Comparison of ENCODE assay signal across 26 cellular contexts in genomic region chr1:44411861-44412260, GRCh38. TPM values are rescaled to one million over a fixed set of nuclear protein-coding genes. Genes with fewer than 3 reads are reported as not detected.
DNase-seq lines count a peak whose midpoint lies in the region; FAIRE-seq and TF ChIP-seq lines count a peak whose summit lies in the region.
"Had no signal": no experiment of that assay in that cellular context is flagged by ENCODE, and none has a peak within 500 bp of the region (broad histone marks: within the 10 kb centered on the region; RNA-seq: fewer than 3 reads in every experiment).

No MANE protein-coding gene starts in this region.

- no peak for TF ChIP-seq CTCF in endothelial cell (IDR thresholded peaks at IDR 0.05; ENCODE audit: unreplicated experiment)

- peak overlapping the region; percentile 53 for H3K27ac ChIP-seq in temporal lobe (ENCODE audit: low read depth, low read length)
- H3K27ac ChIP-seq in CD4-positive, alpha-beta memory T cell (ENCODE audit: low read depth, low read length): no peak overlapping the region
- H3K27ac ChIP-seq: BLaER1, SK-N-MC had no signal

- POLR2A ChIA-PET in CD4-positive, alpha-beta memory T cell (lab: Charles Lee; ENCODE audit: partially characterized antibody): no interaction called here

- H3K4me1 ChIP-seq in CD4-positive, alpha-beta memory T cell (ENCODE audit: insufficient read depth, low read length): peaks cover 26% of the 10 kb centered on the region
- H3K4me1 ChIP-seq: BLaER1 had no signal

- no peaks in the 10 kb centered on the region for H3K9me3 Mint-ChIP-seq in endothelial cell (ENCODE audit: unreplicated experiment)
- peaks cover 0 to 14% (median 0%) of the 10 kb centered on the region in 8 donors for H3K9me3 Mint-ChIP-seq in CD4-positive, alpha-beta memory T cell
- H3K9me3 Mint-ChIP-seq: GM23338 had no signal

- H3K27me3 Mint-ChIP-seq in endothelial cell (ENCODE audit: unreplicated experiment): peaks cover 7% of the 10 kb centered on the region
- peaks cover 21 to 47% of the 10 kb centered on the region in 2 donors for H3K27me3 Mint-ChIP-seq in CD4-positive, alpha-beta memory T cell

- intact Hi-C loops in CD4-positive, alpha-beta memory T cell (cut with micrococcal nuclease): no loop called here

- CTCF ChIA-PET in CD4-positive, alpha-beta memory T cell (lab: Charles Lee; ENCODE audit: partially characterized antibody): no interaction called here

- no peak overlapping the region for H3K4me3 ChIP-seq in CD4-positive, alpha-beta memory T cell (ENCODE audit: low read length in 2 of 2)
- H3K4me3 ChIP-seq: BLaER1, GM23338, HAP-1, SK-N-MC had no signal

- H3K36me3 Mint-ChIP-seq in endothelial cell (ENCODE audit: low read depth, unreplicated experiment): peaks cover 4% of the 10 kb centered on the region
- H3K36me3 Mint-ChIP-seq in CD4-positive, alpha-beta memory T cell: no peaks in the 10 kb centered on the region
- H3K36me3 Mint-ChIP-seq: CD4-positive, CD25-positive, alpha-beta regulatory T cell had no signal

- H3K4me1 Mint-ChIP-seq in endothelial cell (ENCODE audit: unreplicated experiment): peaks cover 29% of the 10 kb centered on the region
- H3K4me1 Mint-ChIP-seq in CD4-positive, alpha-beta memory T cell: peaks cover 7 to 24% (median 13%) of the 10 kb centered on the region in 4 donors

- H3K27ac Mint-ChIP-seq in endothelial cell (ENCODE audit: unreplicated experiment): no peak overlapping the region
- no peak overlapping the region for H3K27ac Mint-ChIP-seq in CD4-positive, alpha-beta memory T cell
- H3K27ac Mint-ChIP-seq: CD4-positive, CD25-positive, alpha-beta regulatory T cell; GM23338; HFFc6 had no signal

- DNase-seq in NCI-H526 (lab: John Stamatoyannopoulos, UW) (peak; percentile 57 to 69), endothelial cell (ENCODE audit: low spot score) (no peak), medulla oblongata (ENCODE audit: extremely low spot score) (peak; percentile 33), frontal cortex (ENCODE audit: low spot score in 2 of 2) (no peak), NCI-H1694 (lab: John Stamatoyannopoulos, UW) (no peak)
- DNase-seq in CD4-positive, alpha-beta memory T cell: no peak
- DNase-seq: CD4-positive, CD25-positive, alpha-beta regulatory T cell; DMS53; HFFc6; MM.1S; NCI-H1092; NCI-H1417 treated with DMSO at 0.1 percent for 48 hours; NCI-H187 treated with DMSO at 0.1 percent for 48 hours; NCI-H2171 treated with DMSO at 0.1 percent for 48 hours; NCI-H345; NCI-H510A treated with DMSO at 0.1 percent for 48 hours; NCI-H774; SIG-M5 had no signal

- H3K36me3 ChIP-seq in CD4-positive, alpha-beta memory T cell (ENCODE audit: insufficient read depth, low read length): no peaks in the 10 kb centered on the region
- H3K36me3 ChIP-seq: BLaER1 had no signal

- peak overlapping the region; percentile 68 for H3K4me3 Mint-ChIP-seq in endothelial cell (ENCODE audit: unreplicated experiment)
- H3K4me3 Mint-ChIP-seq in CD4-positive, alpha-beta memory T cell: no peak overlapping the region
- H3K4me3 Mint-ChIP-seq: CD4-positive, CD25-positive, alpha-beta regulatory T cell; GM23338; HFFc6 had no signal

- H3K9me3 ChIP-seq in CD4-positive, alpha-beta memory T cell (ENCODE audit: control insufficient read depth in 1 of 2, low read length in 2 of 2): no peaks in the 10 kb centered on the region
- H3K9me3 ChIP-seq: HAP-1 had no signal

- H3K27me3 ChIP-seq in CD4-positive, alpha-beta memory T cell (ENCODE audit: insufficient read depth, low read length): peaks cover 74% of the 10 kb centered on the region

- no peak for FAIRE-seq in frontal cortex (lab: Jason Lieb, UNC)
- FAIRE-seq: A204.1, G401.6, RCC 7860 had no signal

RNA-seq across cellular contexts. Expression of gene RNF220, which starts 6.8 kb away (rescaled TPM):
- total RNA-seq in endothelial cell (ENCODE audit: unreplicated experiment): 87.5 TPM
- total RNA-seq in temporal lobe: 46.5 TPM
- total RNA-seq in frontal cortex: 48.1 TPM
- 100 to 1,000 TPM; 115 to 125 TPM for total RNA-seq in CD4-positive, alpha-beta memory T cell
- polyA plus RNA-seq in CD4-positive, alpha-beta memory T cell: 100 to 1,000 TPM in 1 of 2 donors, 10 to 100 TPM in 1; 74.7 to 106 TPM

RNA-seq across cellular contexts. Expression of gene ERI3, which starts 56.8 kb away (rescaled TPM):
- total RNA-seq in endothelial cell (ENCODE audit: unreplicated experiment) (42.6 TPM), temporal lobe (55.6 TPM), frontal cortex (79.5 TPM)
- 10 to 100 TPM; 26.4 to 29.6 TPM for total RNA-seq in CD4-positive, alpha-beta memory T cell
- 10 to 100 TPM; 33.7 to 59.4 TPM for polyA plus RNA-seq in CD4-positive, alpha-beta memory T cell

Comparison
In these comparisons a context has a peak if more than half of its experiments do, and no peak if none do; other contexts are left out.
1. DNase-seq: peak in NCI-H526 (2 of 2) and medulla oblongata (single experiment); none in endothelial cell (single experiment), frontal cortex (0 of 2), CD4-positive, alpha-beta memory T cell (0 of 5) and NCI-H1694 (single experiment).